ENCODE assay signal across 8 cellular contexts in genomic region chr7:66994051-66994450, GRCh38. TPM values are rescaled to one million over a fixed set of nuclear protein-coding genes. Genes with fewer than 3 reads are reported as not detected.
DNase-seq lines count a peak whose midpoint lies in the region; ATAC-seq, FAIRE-seq and TF ChIP-seq lines count a peak whose summit lies in the region.
"Not testable (repeated sequence)": the region's sequence is repeated elsewhere in the genome, so short reads cannot be mapped to it uniquely, and the experiment has no call there.

No MANE protein-coding gene starts in this region.

- WGBS in adrenal gland, 4 donors, result 50 to 59% (median 53%) methylated on average over 5 of the region's 5 CpGs
- 46% methylated on average over 5 of the region's 5 CpGs for WGBS in right lobe of liver (ENCODE audit: insufficient coverage, low coverage, low lambda C conversion rate, missing lambda C conversion rate)
- WGBS in ovary, 3 donors, result 22 to 35% (median 30%) methylated on average over 5 of the region's 5 CpGs

- POLR2A ChIA-PET in endothelial cell of umbilical vein (lab: Charles Lee), result interaction anchor here (1.9 kb wide), 1 partner anchor 149 kb away, joined by 6 read pairs; no protein-coding TSS in a partner anchor

- not testable (repeated sequence) for TF ChIP-seq EP300 in ovary (IDR thresholded peaks at IDR 0.05)

- peaks cover 16% of the 10 kb centered on the region for H3K4me1 ChIP-seq in KMS-11 (ENCODE audit: low read depth, poor library complexity, severe bottlenecking)
- peaks cover 9 to 22% of the 10 kb centered on the region in 2 donors for H3K4me1 ChIP-seq in adrenal gland (replicated peaks in 1 of 2)
- H3K4me1 ChIP-seq in endothelial cell of umbilical vein (ENCODE audit: control insufficient read depth, extremely low read depth, insufficient read depth, low read length); right lobe of liver; ovary (ENCODE audit: insufficient read depth): not testable (repeated sequence)
- H3K4me1 ChIP-seq in thoracic aorta (ENCODE audit: control insufficient read depth in 1 of 2, low read depth in 2 of 2), result peaks cover 10 to 26% of the 10 kb centered on the region in 2 donors

- not testable (repeated sequence) for H3K9me3 Mint-ChIP-seq in CD14-positive monocyte; T-helper 2 cell treated with Interferon-gamma antibody and Interleukin-4, amounts not matched to agents 5 μg/mL and 100 μg/mL, for 36 hours

- not testable (repeated sequence) for H3K27me3 ChIP-seq in KMS-11 (ENCODE audit: insufficient read depth, low read depth); adrenal gland; endothelial cell of umbilical vein (ENCODE audit: control insufficient read depth in 2 of 2, insufficient read depth in 2 of 2, low read length in 2 of 2); right lobe of liver; ovary; thoracic aorta (replicated peaks; ENCODE audit: insufficient read depth)

- dilution Hi-C loops in endothelial cell of umbilical vein (cut with MboI; ENCODE audit: extremely low pct_ligation_motif_present, low sequenced_read_pairs), result not testable (repeated sequence)

- ATAC-seq in right lobe of liver; thoracic aorta (ENCODE audit: insufficient number of reproducible peaks, low FRiP score, low read depth): not testable (repeated sequence)

- not testable (repeated sequence) for DNase-seq in CD14-positive monocyte (ENCODE audit: low spot score); T-helper 2 cell treated with Interferon-gamma antibody and Interleukin-4, amounts not matched to agents 5 μg/mL and 100 μg/mL, for 36 hours (ENCODE audit: low spot score); adrenal gland; endothelial cell of umbilical vein (ENCODE audit: low read depth, low spot score); right lobe of liver; ovary; thoracic aorta (ENCODE audit: low spot score)

- peaks cover 10% of the 10 kb centered on the region; the same call in 1 of the 2 replicates for H3K36me3 ChIP-seq in KMS-11 (ENCODE audit: insufficient read depth)
- peaks cover 0 to 43% of the 10 kb centered on the region in 2 donors for H3K36me3 ChIP-seq in adrenal gland (replicated peaks in 1 of 2)
- H3K36me3 ChIP-seq in endothelial cell of umbilical vein (ENCODE audit: control insufficient read depth in 2 of 2, extremely low read depth in 1 of 2, insufficient read depth in 2 of 2, low read length in 2 of 2); ovary: not testable (repeated sequence)
- peaks cover 0 to 44% (median 22%) of the 10 kb centered on the region in 4 donors for H3K36me3 ChIP-seq in right lobe of liver
- H3K36me3 ChIP-seq in thoracic aorta, result peaks cover 33% of the 10 kb centered on the region

- not testable (repeated sequence) for H2AFZ ChIP-seq in KMS-11 (ENCODE audit: low read depth); endothelial cell of umbilical vein (ENCODE audit: low read depth, low read length)

- not testable (repeated sequence) for H3K9me3 ChIP-seq in adrenal gland (replicated peaks in 1 of 3); endothelial cell of umbilical vein (replicated peaks; ENCODE audit: control insufficient read depth, insufficient read depth, low read length); right lobe of liver; ovary; thoracic aorta

- TF ChIP-seq CTCF in CD14-positive monocyte (IDR thresholded peaks at IDR 0.05); KMS-11 (conservative IDR thresholded peaks at IDR 0.05; ENCODE audit: low read depth, low read length); adrenal gland (IDR thresholded peaks at IDR 0.05); endothelial cell of umbilical vein (IDR thresholded peaks at IDR 0.05; ENCODE audit: extremely low read depth in 1 of 2, insufficient read depth in 1 of 2, low read depth in 1 of 2, low read length in 2 of 2); right lobe of liver (IDR thresholded peaks at IDR 0.05); ovary (IDR thresholded peaks at IDR 0.05); thoracic aorta (IDR thresholded peaks at IDR 0.05): not testable (repeated sequence)

- H3K4me2 ChIP-seq in KMS-11, result peak overlapping the region; percentile 63
- peak overlapping the region; percentile 82 for H3K4me2 ChIP-seq in endothelial cell of umbilical vein (ENCODE audit: insufficient read depth, low read length)

- peaks cover 35% of the 10 kb centered on the region for H3K79me2 ChIP-seq in KMS-11 (ENCODE audit: insufficient read depth, low read depth)
- peaks cover 15% of the 10 kb centered on the region for H3K79me2 ChIP-seq in endothelial cell of umbilical vein (ENCODE audit: control insufficient read depth, insufficient read depth, low read length)

- not testable (repeated sequence) for TF ChIP-seq POLR2A in adrenal gland (IDR thresholded peaks at IDR 0.05); endothelial cell of umbilical vein (IDR thresholded peaks at IDR 0.05; ENCODE audit: low read depth, low read length); right lobe of liver (IDR thresholded peaks at IDR 0.05); ovary (IDR thresholded peaks at IDR 0.05)

- peak overlapping the region in 6 of 7 donors; percentile 98 to 100 (median 99) for H3K27ac Mint-ChIP-seq in CD14-positive monocyte
- H3K27ac Mint-ChIP-seq in T-helper 2 cell treated with Interferon-gamma antibody and Interleukin-4, amounts not matched to agents 5 μg/mL and 100 μg/mL, for 36 hours, result peak overlapping the region; percentile 100

- not testable (repeated sequence) for BruUV-seq in endothelial cell of umbilical vein (replicated peaks; lab: Mats Ljungman, UMichigan)

- FAIRE-seq in endothelial cell of umbilical vein (lab: Jason Lieb, UNC), result not testable (repeated sequence)

- peaks cover 32 to 47% of the 10 kb centered on the region in 2 donors for H3K36me3 Mint-ChIP-seq in CD14-positive monocyte
- H3K36me3 Mint-ChIP-seq in T-helper 2 cell treated with Interferon-gamma antibody and Interleukin-4, amounts not matched to agents 5 μg/mL and 100 μg/mL, for 36 hours (ENCODE audit: low read depth), result peaks cover 21% of the 10 kb centered on the region

- H3K27ac ChIP-seq in KMS-11 (peak overlapping the region; percentile 91), adrenal gland (peak overlapping the region in 4 of 5 donors; percentile 100), right lobe of liver (peak overlapping the region in 2 of 3 donors; percentile 91 to 97), ovary (peak overlapping the region; percentile 87 to 99), thoracic aorta (peak overlapping the region; percentile 100)
- H3K27ac ChIP-seq in endothelial cell of umbilical vein (ENCODE audit: insufficient read depth, low read depth, low read length), result not testable (repeated sequence)

- H3K9ac ChIP-seq in KMS-11; endothelial cell of umbilical vein (replicated peaks; ENCODE audit: extremely low read depth, insufficient read depth, low read length): not testable (repeated sequence)

- not testable (repeated sequence) for H3K9me1 ChIP-seq in endothelial cell of umbilical vein (replicated peaks; ENCODE audit: control insufficient read depth, extremely low read depth, insufficient read depth, low read length)

- peaks cover 13% of the 10 kb centered on the region for H3K4me1 Mint-ChIP-seq in CD14-positive monocyte
- peaks cover 19% of the 10 kb centered on the region for H3K4me1 Mint-ChIP-seq in T-helper 2 cell treated with Interferon-gamma antibody and Interleukin-4, amounts not matched to agents 5 μg/mL and 100 μg/mL, for 36 hours (ENCODE audit: low read depth)

- H3K4me3 ChIP-seq in KMS-11 (IDR thresholded peaks at IDR 0.05; ENCODE audit: insufficient read depth, low read depth, low read length), result not testable (repeated sequence)
- H3K4me3 ChIP-seq in adrenal gland (peak overlapping the region in 2 of 4 donors; percentile 78), endothelial cell of umbilical vein (replicated peaks in 1 of 3; ENCODE audit: insufficient read depth in 1 of 3, low read depth in 1 of 3, low read length in 3 of 3) (peak overlapping the region in 2 of 3 experiments; percentile 67 to 74), right lobe of liver (peak overlapping the region; percentile 65 to 77 (median 72)), ovary (peak overlapping the region; percentile 75), thoracic aorta (peak overlapping the region; percentile 92)

- intact Hi-C loops in CD14-positive monocyte (cut with micrococcal nuclease), result loop anchor here (10.0 kb wide), 3 partner anchors 139 to 1009 kb away; partner anchors contain the start of gene GUSB (in 1 of the 2)
- intact Hi-C loops in adrenal gland (cut with DNase I); right lobe of liver (cut with DNase I); ovary (cut with DNase I): not testable (repeated sequence)
- intact Hi-C loops in endothelial cell of umbilical vein (cut with micrococcal nuclease), result loop anchor here (2.0 to 10.0 kb wide), 3 partner anchors 43 to 501 kb away; partner anchors contain the start of gene TMEM248

- H3K27me3 Mint-ChIP-seq in CD14-positive monocyte (ENCODE audit: low read depth in 3 of 3); T-helper 2 cell treated with Interferon-gamma antibody and Interleukin-4, amounts not matched to agents 5 μg/mL and 100 μg/mL, for 36 hours (ENCODE audit: low read depth): not testable (repeated sequence)

- not testable (repeated sequence) for H4K20me1 ChIP-seq in KMS-11 (ENCODE audit: insufficient read depth); endothelial cell of umbilical vein (replicated peaks; ENCODE audit: control insufficient read depth, extremely low read depth, insufficient read depth, low read length)

- H3K4me3 Mint-ChIP-seq in CD14-positive monocyte, result peak overlapping the region; percentile 93 to 97
- H3K4me3 Mint-ChIP-seq in T-helper 2 cell treated with Interferon-gamma antibody and Interleukin-4, amounts not matched to agents 5 μg/mL and 100 μg/mL, for 36 hours, result peak overlapping the region; percentile 98

- CTCF ChIA-PET in endothelial cell of umbilical vein (lab: Charles Lee), result not testable (repeated sequence)

RNA-seq across cellular contexts. Expression of gene SBDS, which starts 1.3 kb away (rescaled TPM):
- polyA plus RNA-seq in CD14-positive monocyte (10 to 100 TPM; 31.7 to 34.8 TPM), adrenal gland (100 to 1,000 TPM in 1 of 3 donors, 10 to 100 TPM in 2; 71.8 to 245 (median 74.6) TPM), endothelial cell of umbilical vein (23.8 and 30.7 TPM in 2 replicates), ovary (100 to 1,000 TPM; 119 to 157 TPM)
- total RNA-seq in adrenal gland (100 to 1,000 TPM in 4 of 8 donors, 10 to 100 TPM in 4; 71.9 to 160 (median 99.3) TPM), endothelial cell of umbilical vein (86.5 and 86.6 TPM in 2 replicates), right lobe of liver (10 to 100 TPM; 50.5 to 63.1 (median 60.5) TPM), ovary (100 to 1,000 TPM in 4 of 7 donors, 10 to 100 TPM in 3; 70.7 to 123 (median 108) TPM), thoracic aorta (100 to 1,000 TPM; 191 to 202 TPM)
- 51.8 and 53.9 TPM in 2 replicates for polyA plus RNA-seq in endothelial cell of umbilical vein (2011; cell fraction: cytosol; rRNA removed)
- 25.8 and 55.3 TPM in 2 replicates for polyA plus RNA-seq in endothelial cell of umbilical vein (2011; cell fraction: nucleus; rRNA removed)
- 72.9 and 93.3 TPM in 2 replicates for polyA plus RNA-seq in endothelial cell of umbilical vein (2012)
- 17.1 and 20.5 TPM in 2 replicates for polyA minus RNA-seq in endothelial cell of umbilical vein
- 77.0 TPM for polyA minus RNA-seq in endothelial cell of umbilical vein (2011; cell fraction: cytosol; rRNA and poly(A)+ RNA removed)
- polyA minus RNA-seq in endothelial cell of umbilical vein (2011; cell fraction: nucleus; rRNA and poly(A)+ RNA removed), result 9.1 and 13.3 TPM in 2 replicates

RNA-seq across cellular contexts. Expression of gene TYW1, which starts 2.6 kb away (rescaled TPM):
- polyA plus RNA-seq in CD14-positive monocyte (1 to 10 TPM; 6.3 to 7.2 TPM), adrenal gland (10 to 100 TPM in 2 of 3 donors, 1 to 10 TPM in 1; 9.7 to 27.3 (median 14.0) TPM), endothelial cell of umbilical vein (6.9 and 7.7 TPM in 2 replicates), ovary (10 to 100 TPM; 22.3 to 25.8 TPM)
- total RNA-seq in adrenal gland (10 to 100 TPM; 16.6 to 45.4 (median 22.6) TPM), endothelial cell of umbilical vein (15.2 and 15.9 TPM in 2 replicates), right lobe of liver (10 to 100 TPM in 4 of 6 experiments, 1 to 10 TPM in 2; 9.6 to 15.2 (median 10.2) TPM), ovary (10 to 100 TPM; 17.3 to 45.6 (median 22.4) TPM), thoracic aorta (10 to 100 TPM; 64.3 to 91.0 TPM)
- 9.5 and 10.9 TPM in 2 replicates for polyA plus RNA-seq in endothelial cell of umbilical vein (2011; cell fraction: cytosol; rRNA removed)
- 12.0 and 16.5 TPM in 2 replicates for polyA plus RNA-seq in endothelial cell of umbilical vein (2011; cell fraction: nucleus; rRNA removed)
- 10.3 and 13.5 TPM in 2 replicates for polyA plus RNA-seq in endothelial cell of umbilical vein (2012)
- polyA minus RNA-seq in endothelial cell of umbilical vein, result 15.6 and 24.8 TPM in 2 replicates
- 8.5 TPM for polyA minus RNA-seq in endothelial cell of umbilical vein (2011; cell fraction: cytosol; rRNA and poly(A)+ RNA removed)
- 19.1 and 26.0 TPM in 2 replicates for polyA minus RNA-seq in endothelial cell of umbilical vein (2011; cell fraction: nucleus; rRNA and poly(A)+ RNA removed)
